Comparison of ENCODE assay signal across 1 cellular context in the genomic region with DNA sequence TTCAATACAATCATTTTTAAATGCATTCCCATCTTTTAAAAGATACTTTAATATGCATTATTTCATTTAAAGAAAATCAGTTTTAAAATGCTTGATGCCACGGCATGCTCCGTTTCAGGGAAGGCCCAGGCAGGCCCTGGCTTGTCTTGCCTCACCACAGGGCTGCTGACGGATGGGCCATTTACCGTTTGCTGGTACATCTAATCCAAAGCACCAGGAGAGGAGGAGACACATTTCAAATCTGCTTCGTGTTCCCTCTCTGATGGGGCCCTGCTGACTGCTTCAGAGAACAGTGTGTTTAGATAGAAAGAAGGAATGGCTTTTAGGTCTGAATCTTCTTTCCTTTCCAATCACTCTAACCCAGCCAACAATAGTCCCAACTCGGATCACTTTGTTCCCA.
TF ChIP-seq lines count a peak whose summit lies in the region.

No MANE protein-coding gene starts in this region.

TF ChIP-seq in IMR-90, 13 proteins besides CTCF, POLR2A, EP300 and RAD21:
- TF ChIP-seq FOS (IDR thresholded peaks at IDR 0.05; ENCODE audit: low read depth, low read length) (no peak), CHD1 (IDR thresholded peaks at IDR 0.05; ENCODE audit: low read depth, low read length) (no peak), MAFK (IDR thresholded peaks at IDR 0.05; ENCODE audit: low read depth, low read length) (no peak), MXI1 (IDR thresholded peaks at IDR 0.05; ENCODE audit: borderline replicate concordance, low read depth, low read length) (no peak), NFE2L2 (IDR thresholded peaks at IDR 0.05; ENCODE audit: low read depth, low read length) (no peak), MAZ (IDR thresholded peaks at IDR 0.05; ENCODE audit: borderline replicate concordance, low read depth, low read length) (no peak), BHLHE40 (IDR thresholded peaks at IDR 0.05; ENCODE audit: low read depth, low read length) (no peak), RFX5 (IDR thresholded peaks at IDR 0.05; ENCODE audit: low read depth, low read length) (no peak), CEBPB (IDR thresholded peaks at IDR 0.05; ENCODE audit: low read depth, low read length) (no peak), RCOR1 (IDR thresholded peaks at IDR 0.05; ENCODE audit: insufficient replicate concordance, low read length) (no peak)
